ENCODE assay signal across 9 cellular contexts in genomic region chr14:95597784-95598204, GRCh38.
A peak's percentile ranks its signal among the peaks of the same experiment; 100 is the strongest.
DNase-seq lines count a peak whose midpoint lies in the region; ATAC-seq, FAIRE-seq and TF ChIP-seq lines count a peak whose summit lies in the region.
"Had no signal": no experiment of that assay in that cellular context is flagged by ENCODE, and none has a peak within 500 bp of the region (broad histone marks: within the 10 kb centered on the region; RNA-seq: fewer than 3 reads in every experiment).

No MANE protein-coding gene starts in this region.

- FAIRE-seq in H54 (lab: Jason Lieb, UNC) = no peak

- no peak overlapping the region for H3K9ac ChIP-seq in mammary epithelial cell (ENCODE audit: insufficient read depth, low read length)

- POLR2A ChIA-PET in MCF 10A (lab: Yijun Ruan, JAX) = no interaction called here

- H3K9me3 ChIP-seq in mammary epithelial cell (replicated peaks; ENCODE audit: insufficient read depth, low read length) = no peaks in the 10 kb centered on the region

- H3K4me1 ChIP-seq in mammary epithelial cell (ENCODE audit: insufficient read depth, low read length) = no peaks in the 10 kb centered on the region

- no peak overlapping the region for H3K4me2 ChIP-seq in mammary epithelial cell (ENCODE audit: insufficient read depth, low read depth, low read length)

- no TSS peak for BruUV-seq in mammary epithelial cell (replicated peaks; lab: Mats Ljungman, UMichigan)
- BruUV-seq in MCF 10A (replicated peaks; lab: Mats Ljungman, UMichigan) = no TSS peak

- no peak overlapping the region for H3K4me3 Mint-ChIP-seq in MCF 10A (ENCODE audit: unreplicated experiment)
- H3K4me3 Mint-ChIP-seq in endothelial cell (ENCODE audit: unreplicated experiment) = no peak overlapping the region
- H3K4me3 Mint-ChIP-seq: CD4-positive, CD25-positive, alpha-beta regulatory T cell had no signal

- dilution Hi-C loops in mammary epithelial cell (cut with HindIII; ENCODE audit: low sequenced_read_pairs) = no loop called here

- H3K4me3 ChIP-seq in mammary epithelial cell (replicated peaks in 1 of 3; ENCODE audit: insufficient read depth in 1 of 3, low read depth in 2 of 3, low read length in 3 of 3) = no peak overlapping the region
- peak overlapping the region; percentile 2 for H3K4me3 ChIP-seq in retinal pigment epithelial cell (ENCODE audit: low read length)
- no peak overlapping the region for H3K4me3 ChIP-seq in coronary artery

- WGBS in mammary epithelial cell (ENCODE audit: low coverage, missing lambda C conversion rate) = 4% methylated on average over 14 of the region's 19 CpGs

- peaks cover 13% of the 10 kb centered on the region for H3K27me3 Mint-ChIP-seq in MCF 10A (ENCODE audit: insufficient read depth, unreplicated experiment)
- H3K27me3 Mint-ChIP-seq in endothelial cell (ENCODE audit: unreplicated experiment) = peaks cover 3% of the 10 kb centered on the region

- H3K36me3 Mint-ChIP-seq in MCF 10A (ENCODE audit: insufficient read depth, unreplicated experiment) (no peaks in the 10 kb centered on the region), endothelial cell (ENCODE audit: low read depth, unreplicated experiment) (no peaks in the 10 kb centered on the region)
- H3K36me3 Mint-ChIP-seq: CD4-positive, CD25-positive, alpha-beta regulatory T cell had no signal

- CTCF ChIA-PET in mammary epithelial cell (lab: Charles Lee; ENCODE audit: low non-redundant PET) (no interaction called here), MCF 10A (lab: Yijun Ruan, JAX) (no interaction called here)

- H3K4me1 Mint-ChIP-seq in MCF 10A (ENCODE audit: insufficient read depth, unreplicated experiment) (no peaks in the 10 kb centered on the region), endothelial cell (ENCODE audit: unreplicated experiment) (no peaks in the 10 kb centered on the region)
- H3K4me1 Mint-ChIP-seq: CD4-positive, CD25-positive, alpha-beta regulatory T cell had no signal

- no peaks in the 10 kb centered on the region for H3K36me3 ChIP-seq in mammary epithelial cell (ENCODE audit: insufficient read depth, low read length)

- peak; percentile 21 for DNase-seq in mammary epithelial cell
- DNase-seq in MCF 10A (ENCODE audit: unreplicated experiment) = no peak
- peak; percentile 92 for DNase-seq in NCI-H1694 treated with DMSO at 0.1 percent for 48 hours (lab: John Stamatoyannopoulos, UW)
- peak; percentile 40 for DNase-seq in endothelial cell (ENCODE audit: low spot score)
- peak; percentile 17 for DNase-seq in retinal pigment epithelial cell (ENCODE audit: low read depth)
- DNase-seq in H54 (ENCODE audit: insufficient read length, low spot score) = no peak
- DNase-seq in coronary artery (ENCODE audit: low spot score) = no peak
- DNase-seq: CD4-positive, CD25-positive, alpha-beta regulatory T cell had no signal

- no peaks in the 10 kb centered on the region for H4K20me1 ChIP-seq in mammary epithelial cell (ENCODE audit: insufficient read depth, low read length)

- in situ Hi-C loops in mammary epithelial cell (cut with MboI; ENCODE audit: low sequenced_read_pairs in 2 of 2) = no loop called here

- no peak for TF ChIP-seq CTCF in mammary epithelial cell (conservative IDR thresholded peaks at IDR 0.05 in 1 of 2, IDR thresholded peaks at IDR 0.05 in 1 of 2; ENCODE audit: extremely low read depth in 1 of 2, insufficient read depth in 1 of 2, low read depth in 1 of 2, low read length in 2 of 2)
- no peak for TF ChIP-seq CTCF in MCF 10A (IDR thresholded peaks at IDR 0.05; ENCODE audit: unreplicated experiment)
- no peak for TF ChIP-seq CTCF in endothelial cell (IDR thresholded peaks at IDR 0.05; ENCODE audit: unreplicated experiment)
- TF ChIP-seq CTCF in retinal pigment epithelial cell (conservative IDR thresholded peaks at IDR 0.05; ENCODE audit: low read depth, low read length) = no peak
- TF ChIP-seq CTCF in coronary artery (IDR thresholded peaks at IDR 0.05) = no peak

- H2AFZ ChIP-seq in mammary epithelial cell (ENCODE audit: low read depth, low read length) = peak overlapping the region; percentile 31

- H3K9me3 Mint-ChIP-seq in MCF 10A (ENCODE audit: unreplicated experiment) (no peaks in the 10 kb centered on the region), endothelial cell (ENCODE audit: unreplicated experiment) (no peaks in the 10 kb centered on the region)

- H3K27ac ChIP-seq in mammary epithelial cell (ENCODE audit: insufficient read depth, low read depth, low read length) (no peak overlapping the region), coronary artery (no peak overlapping the region)

- ATAC-seq in GM19035 (IDR thresholded peaks at IDR 0.05; ENCODE audit: unreplicated experiment) = no peak

- no peak for TF ChIP-seq POLR2A in H54 (IDR thresholded peaks at IDR 0.05; ENCODE audit: low read depth, low read length)

- no peaks in the 10 kb centered on the region for H3K79me2 ChIP-seq in mammary epithelial cell (ENCODE audit: insufficient read depth, low read length)

- H3K27me3 ChIP-seq in mammary epithelial cell (ENCODE audit: insufficient read depth, low read length) = peaks cover 2% of the 10 kb centered on the region

- H3K27ac Mint-ChIP-seq in MCF 10A (ENCODE audit: low read depth, unreplicated experiment) = no peak overlapping the region
- no peak overlapping the region for H3K27ac Mint-ChIP-seq in endothelial cell (ENCODE audit: unreplicated experiment)

- intact Hi-C loops in mammary epithelial cell (cut with micrococcal nuclease) = no loop called here
- intact Hi-C loops in MCF 10A (cut with micrococcal nuclease) = no loop called here

Comparison
In these comparisons a context has a peak if more than half of its experiments do, and no peak if none do; other contexts are left out.
1. DNase-seq: peak in mammary epithelial cell (single experiment), NCI-H1694 treated with DMSO at 0.1 percent for 48 hours (single experiment), endothelial cell (single experiment) and retinal pigment epithelial cell (single experiment); none in MCF 10A (single experiment), H54 (single experiment) and coronary artery (single experiment).